In the genomic region with DNA sequence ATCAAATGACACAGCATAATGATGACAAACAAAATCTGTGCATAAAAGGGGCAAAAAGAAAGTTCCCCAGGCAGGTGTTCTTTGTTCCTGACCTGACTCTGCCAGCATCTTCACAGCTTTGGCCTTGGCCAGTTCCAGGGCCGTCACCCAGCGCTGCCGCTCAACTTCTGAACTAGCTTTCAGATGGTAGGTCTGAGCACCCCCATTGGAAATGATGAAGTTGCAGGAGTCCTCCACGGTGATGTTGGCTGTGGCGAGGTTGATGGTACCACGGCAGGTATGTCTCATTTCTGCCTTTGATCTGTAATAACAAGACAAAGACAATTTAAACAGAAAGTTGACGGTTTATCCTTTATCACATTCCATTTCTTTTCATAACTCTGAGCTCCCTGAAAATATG, we compare ENCODE assay signal across 16 cellular contexts.
"Had no signal": no experiment of that assay in that cellular context is flagged by ENCODE, and none has a peak within 500 bp of the region (broad histone marks: within the 10 kb centered on the region; RNA-seq: fewer than 3 reads in every experiment).

No MANE protein-coding gene starts in this region.

- H3K9ac ChIP-seq: SK-N-SH had no signal

- H3K4me3 Mint-ChIP-seq: activated naive CD4-positive, alpha-beta T cell treated with anti-CD3 and anti-CD28 coated beads, Interleukin-2, amount 50 U/mL, for 24 hours; activated T-helper 1 cell treated with anti-CD3 and anti-CD28 coated beads, Interleukin-12 subunit alpha, Interleukin-12 subunit beta, Interleukin-2, Interleukin-4 antibody, amounts not matched to agents 30 ng/mL and 10 ng/mL and 1 ng/mL, durations not matched to agents 14 hours and 24 hours and 36 hours; T-cell had no signal

- DNase-seq: activated CD4-positive, CD25-positive, alpha-beta regulatory T cell treated with anti-CD3 and anti-CD28 coated beads, Interleukin-2, amount 50 U/mL, for 72 hours; amygdala; central memory CD4-positive, alpha-beta T cell; colonic mucosa; midbrain; SHP77; sigmoid colon; SK-N-SH; stimulated activated CD4-positive, alpha-beta T cell treated with anti-CD3 and anti-CD28 coated beads, Interleukin-12 subunit alpha, Interleukin-12 subunit beta, amount 100 ng/mL, for 4 hours; T-cell; T-helper 9 cell had no signal

- H3K9me3 Mint-ChIP-seq: activated naive CD4-positive, alpha-beta T cell treated with anti-CD3 and anti-CD28 coated beads, Interleukin-2, amount 50 U/mL, for 24 hours; activated T-helper 1 cell treated with anti-CD3 and anti-CD28 coated beads, Interleukin-12 subunit alpha, Interleukin-12 subunit beta, Interleukin-2, Interleukin-4 antibody, amounts not matched to agents 30 ng/mL and 10 ng/mL and 1 ng/mL, durations not matched to agents 14 hours and 24 hours and 36 hours; brain; T-cell had no signal

- H3K4me3 ChIP-seq: colonic mucosa, sigmoid colon had no signal

- H3K27ac ChIP-seq: colonic mucosa, sigmoid colon had no signal

- H3K27me3 ChIP-seq: colonic mucosa, sigmoid colon had no signal

- FAIRE-seq: islet of Langerhans had no signal

- H3K27me3 Mint-ChIP-seq: activated naive CD4-positive, alpha-beta T cell treated with anti-CD3 and anti-CD28 coated beads, Interleukin-2, amount 50 U/mL, for 24 hours; brain; T-cell had no signal

- H3K27ac Mint-ChIP-seq: activated naive CD4-positive, alpha-beta T cell treated with anti-CD3 and anti-CD28 coated beads, Interleukin-2, amount 50 U/mL, for 24 hours; activated T-helper 1 cell treated with anti-CD3 and anti-CD28 coated beads, Interleukin-12 subunit alpha, Interleukin-12 subunit beta, Interleukin-2, Interleukin-4 antibody, amounts not matched to agents 30 ng/mL and 10 ng/mL and 1 ng/mL, durations not matched to agents 14 hours and 24 hours and 36 hours; T-cell had no signal

- H3K9me3 ChIP-seq: colonic mucosa, sigmoid colon, SK-N-SH had no signal

- ATAC-seq: esophagus mucosa, T-cell had no signal

- H3K4me2 ChIP-seq: SK-N-SH had no signal
